Comparison of ENCODE assay signal across 8 cellular contexts in genomic region chr6:52049252-52050050, GRCh38. TPM values are rescaled to one million over a fixed set of nuclear protein-coding genes. Genes with fewer than 3 reads are reported as not detected.
A peak's percentile ranks its signal among the peaks of the same experiment; 100 is the strongest.
DNase-seq lines count a peak whose midpoint lies in the region; ATAC-seq, FAIRE-seq and TF ChIP-seq lines count a peak whose summit lies in the region.

No MANE protein-coding gene starts in this region.

- no peaks in the 10 kb centered on the region for H3K4me1 ChIP-seq in A549
- no peaks in the 10 kb centered on the region for H3K4me1 ChIP-seq in Panc1 (ENCODE audit: control insufficient read depth, insufficient read depth, low read length)

- no peak for TF ChIP-seq POLR2A in A549 (IDR thresholded peaks at IDR 0.05; ENCODE audit: low read length)

- POLR2A ChIA-PET in A549 (lab: Yijun Ruan, JAX) (no interaction called here), Panc1 (lab: Charles Lee) (no interaction called here)

- no peak overlapping the region for H3K4me2 ChIP-seq in A549

- H3K36me3 Mint-ChIP-seq in osteocyte (ENCODE audit: unreplicated experiment), result no peaks in the 10 kb centered on the region

- H3K27me3 Mint-ChIP-seq in osteocyte (ENCODE audit: unreplicated experiment), result peaks cover 30% of the 10 kb centered on the region

- peak; percentile 56 for TF ChIP-seq CTCF in A549 (IDR thresholded peaks at IDR 0.05)
- TF ChIP-seq CTCF in GM10266 (IDR thresholded peaks at IDR 0.05; ENCODE audit: control insufficient read depth, insufficient read depth, low read depth, missing control alignments), result peak; percentile 62
- peak; percentile 76; the same call in 1 of the 2 replicates for TF ChIP-seq CTCF in Panc1 (IDR thresholded peaks at IDR 0.05)
- peak; percentile 65 for TF ChIP-seq CTCF in epithelial cell of esophagus (IDR thresholded peaks at IDR 0.05; ENCODE audit: insufficient read depth, low read depth, low read length, missing control alignments)
- peak; percentile 73 for TF ChIP-seq CTCF in osteocyte (IDR thresholded peaks at IDR 0.05)

- no peak overlapping the region for H3K4me3 Mint-ChIP-seq in osteocyte (ENCODE audit: unreplicated experiment)

- in situ Hi-C loops in Panc1 (cut with HindIII; ENCODE audit: low pct_unique_long_range_greater_than_20kb, low sequenced_read_pairs), result no loop called here

- H3K36me3 ChIP-seq in Panc1 (ENCODE audit: control insufficient read depth, insufficient read depth, low read length), result no peaks in the 10 kb centered on the region

- H3K4me3 ChIP-seq in A549 (no peak overlapping the region), Panc1 (ENCODE audit: low read depth in 2 of 2, low read length in 2 of 2) (no peak overlapping the region), epithelial cell of esophagus (ENCODE audit: low read length) (no peak overlapping the region)

- no TSS peak for BruUV-seq in Panc1 (replicated peaks; lab: Mats Ljungman, UMichigan)

- DNase-seq in A549 (ENCODE audit: low read depth in 1 of 2, low spot score in 1 of 2) (peak; percentile 13 to 21), GM10266 (ENCODE audit: extremely low spot score) (peak; percentile 37), Panc1 (ENCODE audit: low read depth, low spot score) (peak; percentile 28), epithelial cell of esophagus (ENCODE audit: low read depth) (peak; percentile 48), osteocyte (ENCODE audit: extremely low spot score, unreplicated experiment) (no peak)
- DNase-seq in activated CD4-positive, CD25-positive, alpha-beta regulatory T cell treated with anti-CD3 and anti-CD28 coated beads, Interleukin-2, amount 50 U/mL, for 72 hours, result no peak
- DNase-seq in activated CD4-positive, alpha-beta T cell treated with anti-CD3 and anti-CD28 coated beads for 1 hour, result no peak

- H3K27ac Mint-ChIP-seq in osteocyte (ENCODE audit: unreplicated experiment), result no peak overlapping the region

- FAIRE-seq in A549 (lab: Jason Lieb, UNC), result no peak

- H3K27me3 ChIP-seq in Panc1 (ENCODE audit: control insufficient read depth, insufficient read depth, low read length), result 0 out of 2 replicates have a peak, but pooled peaks cover 4% of the 10 kb centered on the region

- TF ChIP-seq RAD21 in A549 (conservative IDR thresholded peaks at IDR 0.05 in 1 of 2, IDR thresholded peaks at IDR 0.05 in 1 of 2), result peak in 1 of 2 experiments; percentile 43; a peak in 3 of 5 replicates

- ATAC-seq in A549 (peak in 1 of 2 experiments; percentile 51; a peak in 1 of 6 replicates), HG03520 (IDR thresholded peaks at IDR 0.05; ENCODE audit: unreplicated experiment) (peak; percentile 57), Panc1 (no peak)

- intact Hi-C loops in Panc1 (cut with micrococcal nuclease; ENCODE audit: unreplicated experiment), result no loop called here

- CTCF ChIA-PET in A549 (lab: Yijun Ruan, JAX), result interaction anchor here (0.7 to 2.9 kb wide), 8 partner anchors 15 to 1849 kb away, joined by 3 to 10 read pairs (median 3); no protein-coding TSS in a partner anchor
- CTCF ChIA-PET in Panc1 (lab: Charles Lee), result interaction anchor here (0.7 to 1.0 kb wide), 2 partner anchors 11 to 561 kb away, joined by 3 to 4 read pairs; no protein-coding TSS in a partner anchor

- H3K27ac ChIP-seq in A549 (no peak overlapping the region), Panc1 (ENCODE audit: low read length) (no peak overlapping the region)

- 0% methylated on average over 3 of the region's 3 CpGs for WGBS in A549 (ENCODE audit: missing lambda C conversion rate)

- no peaks in the 10 kb centered on the region for H3K9me3 Mint-ChIP-seq in osteocyte (ENCODE audit: unreplicated experiment)

- no peaks in the 10 kb centered on the region for H3K4me1 Mint-ChIP-seq in osteocyte (ENCODE audit: unreplicated experiment)

- H3K9me3 ChIP-seq in A549 (no peaks in the 10 kb centered on the region), Panc1 (ENCODE audit: control insufficient read depth, insufficient read depth, low read depth, low read length) (no peaks in the 10 kb centered on the region)

- TF ChIP-seq EP300 in A549 (IDR thresholded peaks at IDR 0.05), result no peak

TF ChIP-seq in A549, 52 proteins besides CTCF, POLR2A, EP300 and RAD21:
- TF ChIP-seq ZNF302 (CRISPR knock-in tag; IDR thresholded peaks at IDR 0.05) (no peak), CEBPB (IDR thresholded peaks at IDR 0.05) (0 out of 4 replicates have a peak, but pooled peaks of 1 of the 2 experiments have one; percentile 44), SMC3 (IDR thresholded peaks at IDR 0.05) (0 out of 3 replicates have a peak, but pooled peaks have one; percentile 13)

RNA-seq across cellular contexts. Expression of gene PKHD1, which starts 38.0 kb away (rescaled TPM):
- not detected in 2 replicates for polyA plus RNA-seq in A549 (2011; rRNA removed)
- not detected in 2 replicates for polyA plus RNA-seq in A549 (2012; cell fraction: cytosol; rRNA removed)
- not detected in 2 replicates for polyA plus RNA-seq in A549 (2012; cell fraction: nucleus; rRNA removed)
- not detected in 3 replicates for polyA plus RNA-seq in A549 (2017; fragmentation: RNase III; extraction: RNeasy Plus Mini Kit Qiagen cat#74134 plus additional on column Dnase treatment)
- under 0.01 TPM in 1 of 2 replicates, not detected in the other for polyA minus RNA-seq in A549 (2011; rRNA and poly(A)+ RNA removed)
- not detected for total RNA-seq in Panc1 (2021; ENCODE audit: unreplicated experiment)
- polyA plus RNA-seq in Panc1 (2012; ENCODE audit: insufficient read length), result not detected
- not detected in 2 replicates for total RNA-seq in osteocyte

Comparison
In these comparisons a context has a peak if more than half of its experiments do, and no peak if none do; other contexts are left out.
1. DNase-seq: peak in A549 (2 of 2), GM10266 (single experiment), Panc1 (single experiment) and epithelial cell of esophagus (single experiment); none in osteocyte (single experiment), activated CD4-positive, CD25-positive, alpha-beta regulatory T cell treated with anti-CD3 and anti-CD28 coated beads, Interleukin-2, amount 50 U/mL, for 72 hours (single experiment) and activated CD4-positive, alpha-beta T cell treated with anti-CD3 and anti-CD28 coated beads for 1 hour (single experiment).
2. Peak in every context shown above with its lines, with median percentiles within 50 percentile points of each other: CTCF ChIP-seq.